Comparison of ENCODE assay signal across 8 cellular contexts in the genomic region with DNA sequence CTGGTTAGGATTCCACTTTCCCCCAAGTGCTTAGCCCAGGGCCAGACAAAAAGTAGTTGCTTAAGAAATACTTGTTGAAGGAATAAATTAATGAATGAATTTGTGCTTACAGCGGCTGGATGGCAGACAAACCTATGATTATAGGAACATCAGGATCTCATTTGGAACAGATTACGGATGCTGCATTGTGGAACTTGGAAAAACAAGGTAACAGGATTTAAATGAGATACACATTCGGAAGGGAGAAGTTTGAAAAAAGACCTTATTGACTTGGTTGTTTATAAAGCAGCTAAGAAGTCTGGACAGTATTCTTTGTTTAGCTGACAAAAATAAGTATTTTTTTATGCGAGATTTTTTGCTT. TPM values are rescaled to one million over a fixed set of nuclear protein-coding genes. Genes with fewer than 3 reads are reported as not detected.
DNase-seq lines count a peak whose midpoint lies in the region; ATAC-seq, FAIRE-seq and TF ChIP-seq lines count a peak whose summit lies in the region.

No MANE protein-coding gene starts in this region.

- H3K9me3 ChIP-seq in A549 (no peaks in the 10 kb centered on the region), mucosa of stomach (ENCODE audit: control insufficient read depth, low read length) (no peaks in the 10 kb centered on the region)

- TF ChIP-seq EP300 in A549 (IDR thresholded peaks at IDR 0.05): no peak

- H3K4me2 ChIP-seq in A549: peak overlapping the region; percentile 82

- H3K4me1 ChIP-seq in A549 (0 out of 3 replicates have a peak, but pooled peaks cover 11% of the 10 kb centered on the region), mucosa of stomach (ENCODE audit: control insufficient read depth, insufficient read depth, low read length) (peaks cover 5% of the 10 kb centered on the region)

- peak overlapping the region; percentile 91 to 94 for H3K27ac ChIP-seq in A549

- POLR2A ChIA-PET in A549 (lab: Yijun Ruan, JAX): interaction anchor here (0.6 to 1.6 kb wide), 5 partner anchors 11 to 69 kb away, joined by 3 to 7 read pairs (median 3); a partner anchor contains a TSS

- TF ChIP-seq RAD21 in A549 (conservative IDR thresholded peaks at IDR 0.05 in 1 of 2, IDR thresholded peaks at IDR 0.05 in 1 of 2): no peak

- FAIRE-seq in A549 (lab: Jason Lieb, UNC): no peak
- no peak for FAIRE-seq in bronchial epithelial cell (lab: Jason Lieb, UNC)

- H3K27me3 ChIP-seq in bronchial epithelial cell (ENCODE audit: control insufficient read depth, insufficient read depth, low read length) (no peaks in the 10 kb centered on the region), mucosa of stomach (ENCODE audit: control insufficient read depth, insufficient read depth, low read length) (no peaks in the 10 kb centered on the region)

- ATAC-seq in A549 (no peak), HG03565 (IDR thresholded peaks at IDR 0.05; ENCODE audit: unreplicated experiment) (peak; percentile 0), GM18517 (IDR thresholded peaks at IDR 0.05; ENCODE audit: unreplicated experiment) (no peak)

- H3K36me3 ChIP-seq in bronchial epithelial cell (ENCODE audit: control insufficient read depth, insufficient read depth, low read length) (peaks cover 2% of the 10 kb centered on the region), mucosa of stomach (ENCODE audit: control insufficient read depth, insufficient read depth, low read length) (no peaks in the 10 kb centered on the region)

- CTCF ChIA-PET in A549 (lab: Yijun Ruan, JAX): no interaction called here

- peak overlapping the region; percentile 91 for H3K9ac ChIP-seq in mucosa of stomach (ENCODE audit: low read length)

- TF ChIP-seq CTCF in A549 (IDR thresholded peaks at IDR 0.05) (no peak), bronchial epithelial cell (IDR thresholded peaks at IDR 0.05; ENCODE audit: insufficient read depth, low read length, severe bottlenecking) (no peak)

- DNase-seq in A549 (ENCODE audit: low read depth in 1 of 2, low spot score in 1 of 2): no peak
- DNase-seq in bronchial epithelial cell (ENCODE audit: low read depth): no peak
- no peak for DNase-seq in NCI-H446 (lab: John Stamatoyannopoulos, UW)
- no peak for DNase-seq in H4 (ENCODE audit: low spot score)
- no peak for DNase-seq in NCI-H128 (lab: John Stamatoyannopoulos, UW; ENCODE audit: unreplicated experiment)

- under 1% methylated on average over 4 of the region's 4 CpGs for WGBS in A549 (ENCODE audit: missing lambda C conversion rate)

- TF ChIP-seq POLR2A in A549 (IDR thresholded peaks at IDR 0.05; ENCODE audit: low read length): no peak

- H3K4me3 ChIP-seq in A549: peak overlapping the region; percentile 98
- H3K4me3 ChIP-seq in bronchial epithelial cell (ENCODE audit: low read depth, low read length): peak overlapping the region; percentile 94
- H3K4me3 ChIP-seq in mucosa of stomach (ENCODE audit: low read length): peak overlapping the region; percentile 88

TF ChIP-seq in A549, 52 proteins besides CTCF, POLR2A, EP300 and RAD21:
- TF ChIP-seq NFE2L2 (conservative IDR thresholded peaks at IDR 0.05; ENCODE audit: low read length): no peak
- TF ChIP-seq KDM1A (IDR thresholded peaks at IDR 0.05; ENCODE audit: low read depth): no peak
- TF ChIP-seq ZFP36 (IDR thresholded peaks at IDR 0.05; ENCODE audit: borderline replicate concordance, partially characterized antibody): no peak

RNA-seq across cellular contexts. Expression of a gene that starts 0.6 kb away (rescaled TPM):
- polyA plus RNA-seq in A549 (2011; rRNA removed) (30.7 and 43.1 TPM in 2 replicates), A549 (2017; fragmentation: RNase III; extraction: RNeasy Plus Mini Kit Qiagen cat#74134 plus additional on column Dnase treatment) (31.6 to 36.2 TPM (median 33.6 TPM) in 3 replicates)
- 15.0 and 16.9 TPM in 2 replicates for polyA plus RNA-seq in A549 (2012; cell fraction: cytosol; rRNA removed)
- polyA plus RNA-seq in A549 (2012; cell fraction: nucleus; rRNA removed): 12.0 and 14.4 TPM in 2 replicates
- 18.0 and 23.7 TPM in 2 replicates for polyA minus RNA-seq in A549 (2011; rRNA and poly(A)+ RNA removed)
- total RNA-seq in bronchial epithelial cell: 17.3 and 25.3 TPM in 2 replicates
- total RNA-seq in H4 (2014; rRNA removed; shearing (Covaris generic)): 57.6 and 75.5 TPM in 2 replicates

RNA-seq across cellular contexts. Expression of a gene that starts 22.0 kb away (rescaled TPM):
- 44.2 and 51.0 TPM in 2 replicates for polyA plus RNA-seq in A549 (2011; rRNA removed)
- 25.3 and 29.7 TPM in 2 replicates for polyA plus RNA-seq in A549 (2012; cell fraction: cytosol; rRNA removed)
- 19.0 and 24.0 TPM in 2 replicates for polyA plus RNA-seq in A549 (2012; cell fraction: nucleus; rRNA removed)
- polyA plus RNA-seq in A549 (2017; fragmentation: RNase III; extraction: RNeasy Plus Mini Kit Qiagen cat#74134 plus additional on column Dnase treatment): 33.2 to 36.8 TPM (median 34.9 TPM) in 3 replicates
- polyA minus RNA-seq in A549 (2011; rRNA and poly(A)+ RNA removed): 13.6 and 16.0 TPM in 2 replicates
- total RNA-seq in bronchial epithelial cell: 0.79 and 1.4 TPM in 2 replicates
- 119 and 132 TPM in 2 replicates for total RNA-seq in H4 (2014; rRNA removed; shearing (Covaris generic))

RNA-seq across cellular contexts. Expression of a gene that starts 36.7 kb away (rescaled TPM):
- polyA plus RNA-seq in A549 (2011; rRNA removed) (0.12 TPM in 2 replicates), A549 (2017; fragmentation: RNase III; extraction: RNeasy Plus Mini Kit Qiagen cat#74134 plus additional on column Dnase treatment) (0.38 to 0.45 TPM (median 0.41 TPM) in 3 replicates)
- polyA plus RNA-seq in A549 (2012; cell fraction: cytosol; rRNA removed): 0.03 and 0.13 TPM in 2 replicates
- 0.02 TPM in 1 of 2 replicates, not detected in the other for polyA plus RNA-seq in A549 (2012; cell fraction: nucleus; rRNA removed)
- not detected in 2 replicates for polyA minus RNA-seq in A549 (2011; rRNA and poly(A)+ RNA removed)
- total RNA-seq in bronchial epithelial cell: under 0.01 TPM in 1 of 2 replicates, not detected in the other
- not detected in 2 replicates for total RNA-seq in H4 (2014; rRNA removed; shearing (Covaris generic))

Comparison
In these comparisons a context has a peak if more than half of its experiments do, and no peak if none do; other contexts are left out.
1. RNA of a gene that starts 22.0 kb away (total RNA-seq): 119 to 132 TPM in H4; 0.79 to 1.4 TPM in bronchial epithelial cell; every median in the first group is over 10 times any median in the second.
2. Peak in every context shown above with its lines, with median percentiles within 50 percentile points of each other: H3K4me3 ChIP-seq.